ENCODE assay signal across 31 cellular contexts in genomic region chr5:62090953-62091352, GRCh38.
"Had no signal": no experiment of that assay in that cellular context is flagged by ENCODE, and none has a peak within 500 bp of the region (broad histone marks: within the 10 kb centered on the region; RNA-seq: fewer than 3 reads in every experiment).

No MANE protein-coding gene starts in this region.

- H3K27me3 Mint-ChIP-seq: progenitor cell of endocrine pancreas had no signal

- H3K27ac Mint-ChIP-seq: naive thymus-derived CD8-positive, alpha-beta T cell; natural killer cell treated with Interleukin-12 subunit alpha and Interleukin-12 subunit beta and Interleukin-15 and Interleukin-18, amount 100 ng/mL, for 72 hours; nephron progenitor cell; progenitor cell of endocrine pancreas; stimulated activated effector memory CD8-positive, alpha-beta T cell treated with anti-CD3 and anti-CD28 coated beads, Interleukin-12 subunit alpha, Interleukin-12 subunit beta, amount 100 ng/mL, for 72 hours; stimulated activated naive B cell treated with anti-CD40 and anti-IgM and Interleukin-4, amounts not matched to agents 10 μg/mL and 1 μg/mL and 100 μg/mL, for 72 hours; stimulated activated naive CD8-positive, alpha-beta T cell treated with anti-CD3 and anti-CD28 coated beads, Interleukin-15, Interleukin-2, amounts not matched to agents 100 ng/mL and 50 ng/mL, for 24 hours had no signal

- DNase-seq: naive thymus-derived CD8-positive, alpha-beta T cell; nephron progenitor cell; occipital lobe; ovary; posterior cingulate gyrus; psoas muscle; right cardiac atrium; right lobe of liver; sigmoid colon; spleen; stimulated activated CD4-positive, alpha-beta T cell treated with anti-CD3 and anti-CD28 coated beads, Interleukin-12 subunit alpha, Interleukin-12 subunit beta, amount 100 ng/mL, for 4 hours; stimulated activated CD4-positive, alpha-beta T cell treated with anti-CD3 and anti-CD28 coated beads, Interleukin-1b, Interleukin-23, amount 100 ng/mL, for 48 hours; stimulated activated CD4-positive, alpha-beta T cell treated with anti-CD3 and anti-CD28 coated beads, Interleukin-4, amount 100 ng/mL, for 1 hour; stimulated activated naive B cell treated with anti-CD40 and anti-IgM and Interleukin-4, amounts not matched to agents 10 μg/mL and 1 μg/mL and 100 μg/mL, for 72 hours; stimulated activated naive CD4-positive, alpha-beta T cell treated with Interleukin-2 at 50 U/mL for 16 hours; stomach; thyroid gland; trophoblast cell; upper lobe of left lung had no signal

- H3K4me1 ChIP-seq: psoas muscle, right lobe of liver, upper lobe of left lung, vagina had no signal

- H3K4me1 Mint-ChIP-seq: stimulated activated naive B cell treated with anti-CD40 and anti-IgM and Interleukin-4, amounts not matched to agents 10 μg/mL and 1 μg/mL and 100 μg/mL, for 72 hours had no signal

- H3K27ac ChIP-seq: neutrophil, ovary, parathyroid adenoma, psoas muscle, right lobe of liver, sigmoid colon, spleen, stomach, thoracic aorta, thyroid gland, tibial nerve, upper lobe of left lung, vagina had no signal

- H3K27me3 ChIP-seq: ovary, right lobe of liver, sigmoid colon, spleen, stomach, thyroid gland, tibial nerve, upper lobe of left lung, vagina had no signal

- H3K36me3 ChIP-seq: neutrophil, ovary, right lobe of liver, sigmoid colon, spleen, stomach, thoracic aorta, thyroid gland, tibial nerve, upper lobe of left lung, vagina had no signal

- H3K36me3 Mint-ChIP-seq: naive thymus-derived CD8-positive, alpha-beta T cell; natural killer cell treated with Interleukin-12 subunit alpha and Interleukin-12 subunit beta and Interleukin-15 and Interleukin-18, amount 100 ng/mL, for 72 hours; stimulated activated effector memory CD8-positive, alpha-beta T cell treated with anti-CD3 and anti-CD28 coated beads, Interleukin-12 subunit alpha, Interleukin-12 subunit beta, amount 100 ng/mL, for 72 hours; stimulated activated naive B cell treated with anti-CD40 and anti-IgM and Interleukin-4, amounts not matched to agents 10 μg/mL and 1 μg/mL and 100 μg/mL, for 72 hours had no signal

- H3K4me3 ChIP-seq: ovary, psoas muscle, right lobe of liver, sigmoid colon, smooth muscle cell, spleen, stomach, thoracic aorta, thyroid gland, tibial nerve, upper lobe of left lung, vagina had no signal

- H3K4me3 Mint-ChIP-seq: naive thymus-derived CD8-positive, alpha-beta T cell; natural killer cell treated with Interleukin-12 subunit alpha and Interleukin-12 subunit beta and Interleukin-15 and Interleukin-18, amount 100 ng/mL, for 72 hours; nephron progenitor cell; neural crest cell; stimulated activated effector memory CD8-positive, alpha-beta T cell treated with anti-CD3 and anti-CD28 coated beads, Interleukin-12 subunit alpha, Interleukin-12 subunit beta, amount 100 ng/mL, for 72 hours; stimulated activated naive B cell treated with anti-CD40 and anti-IgM and Interleukin-4, amounts not matched to agents 10 μg/mL and 1 μg/mL and 100 μg/mL, for 72 hours; stimulated activated naive CD8-positive, alpha-beta T cell treated with anti-CD3 and anti-CD28 coated beads, Interleukin-15, Interleukin-2, amounts not matched to agents 100 ng/mL and 50 ng/mL, for 24 hours had no signal

- ATAC-seq: naive thymus-derived CD8-positive, alpha-beta T cell; natural killer cell treated with Interleukin-12 subunit alpha and Interleukin-12 subunit beta and Interleukin-15 and Interleukin-18, amount 100 ng/mL, for 72 hours; psoas muscle; right cardiac atrium; right lobe of liver; stimulated activated effector memory CD8-positive, alpha-beta T cell treated with anti-CD3 and anti-CD28 coated beads, Interleukin-12 subunit alpha, Interleukin-12 subunit beta, amount 100 ng/mL, for 72 hours; stimulated activated naive B cell treated with anti-CD40 and anti-IgM and Interleukin-4, amounts not matched to agents 10 μg/mL and 1 μg/mL and 100 μg/mL, for 72 hours had no signal

- H3K9me3 Mint-ChIP-seq: nephron progenitor cell; stimulated activated effector memory CD8-positive, alpha-beta T cell treated with anti-CD3 and anti-CD28 coated beads, Interleukin-12 subunit alpha, Interleukin-12 subunit beta, amount 100 ng/mL, for 72 hours; stimulated activated naive CD8-positive, alpha-beta T cell treated with anti-CD3 and anti-CD28 coated beads, Interleukin-15, Interleukin-2, amounts not matched to agents 100 ng/mL and 50 ng/mL, for 24 hours had no signal

- FAIRE-seq: urothelium cell line had no signal

- H3K9me3 ChIP-seq: neutrophil, ovary, psoas muscle, right lobe of liver, sigmoid colon, stomach, thoracic aorta, thyroid gland, tibial nerve, upper lobe of left lung, vagina had no signal
